8 cellular contexts compared by ENCODE assay signal in the genomic region with DNA sequence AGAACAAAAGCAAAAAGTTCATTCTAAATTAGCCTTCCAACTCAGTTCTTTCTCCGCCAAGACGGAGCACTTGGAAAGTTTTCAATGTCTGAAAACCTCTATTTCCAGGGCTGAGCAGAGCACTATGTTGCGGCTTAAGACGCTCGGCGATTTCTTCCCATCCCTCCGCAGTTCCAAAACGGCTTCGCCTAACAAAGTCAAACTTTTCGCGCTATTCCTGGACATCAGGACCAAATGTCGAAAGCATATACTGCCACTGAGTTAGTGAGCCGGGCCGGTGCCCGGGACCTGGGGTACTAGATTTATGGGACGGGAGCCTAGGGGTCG. TPM values are rescaled to one million over a fixed set of nuclear protein-coding genes. Genes with fewer than 3 reads are reported as not detected.
DNase-seq lines count a peak whose midpoint lies in the region; ATAC-seq and TF ChIP-seq lines count a peak whose summit lies in the region.

No MANE protein-coding gene starts in this region.

- in situ Hi-C loops in mammary epithelial cell (cut with MboI; ENCODE audit: low sequenced_read_pairs in 2 of 2) = no loop called here

- H3K27ac ChIP-seq in mammary epithelial cell (ENCODE audit: insufficient read depth, low read depth, low read length) (peak overlapping the region; percentile 87), subcutaneous abdominal adipose tissue (ENCODE audit: low read depth, low read length) (peak overlapping the region; percentile 92)

- CTCF ChIA-PET in mammary epithelial cell (lab: Charles Lee; ENCODE audit: low non-redundant PET) = interaction anchor here (1.1 kb wide), 1 partner anchor 11 kb away, joined by 3 read pairs; no protein-coding TSS in a partner anchor

- peak overlapping the region; percentile 97 for H2AFZ ChIP-seq in mammary epithelial cell (ENCODE audit: low read depth, low read length)

- WGBS in mammary epithelial cell (ENCODE audit: low coverage, missing lambda C conversion rate) = 3% methylated on average over 17 of the region's 17 CpGs

- H3K9me3 ChIP-seq in mammary epithelial cell (replicated peaks; ENCODE audit: insufficient read depth, low read length) = no peaks in the 10 kb centered on the region
- H3K9me3 ChIP-seq in subcutaneous abdominal adipose tissue (ENCODE audit: control insufficient read depth in 5 of 5, low read length in 5 of 5) = no peaks in the 10 kb centered on the region

- peak; percentile 71 for DNase-seq in DMS 273 (lab: John Stamatoyannopoulos, UW; ENCODE audit: unreplicated experiment)
- no peak for DNase-seq in DMS 273 treated with DMSO at 0.1 percent for 48 hours (lab: John Stamatoyannopoulos, UW)
- peak; percentile 24 for DNase-seq in LoVo (ENCODE audit: low spot score)
- no peak for DNase-seq in mammary epithelial cell
- DNase-seq in left lobe of liver (ENCODE audit: low spot score) = no peak
- no peak for DNase-seq in NCI-H1694 (lab: John Stamatoyannopoulos, UW)
- no peak for DNase-seq in NCI-H1417 (lab: John Stamatoyannopoulos, UW)

- BruUV-seq in mammary epithelial cell (replicated peaks; lab: Mats Ljungman, UMichigan) = no TSS peak

- H3K4me1 ChIP-seq in mammary epithelial cell (ENCODE audit: insufficient read depth, low read length) = peaks cover 13% of the 10 kb centered on the region
- H3K4me1 ChIP-seq in subcutaneous abdominal adipose tissue (ENCODE audit: control insufficient read depth in 5 of 5, insufficient read depth in 5 of 5, low read length in 5 of 5) = peaks cover 0 to 41% (median 29%) of the 10 kb centered on the region in 5 donors

- H3K27me3 ChIP-seq in mammary epithelial cell (ENCODE audit: insufficient read depth, low read length) (no peaks in the 10 kb centered on the region), subcutaneous abdominal adipose tissue (ENCODE audit: control insufficient read depth in 5 of 5, insufficient read depth in 4 of 5, low read length in 5 of 5) (no peaks in the 10 kb centered on the region)

- ATAC-seq in left lobe of liver = peak; percentile 45

- H3K9ac ChIP-seq in mammary epithelial cell (ENCODE audit: insufficient read depth, low read length) (peak overlapping the region; percentile 91), subcutaneous abdominal adipose tissue (ENCODE audit: low read length in 5 of 5) (peak overlapping the region; percentile 64 to 96 (median 85))

- no peaks in the 10 kb centered on the region for H4K20me1 ChIP-seq in mammary epithelial cell (ENCODE audit: insufficient read depth, low read length)

- intact Hi-C loops in mammary epithelial cell (cut with micrococcal nuclease) = loop anchor here (1.0 to 5.0 kb wide), 3 partner anchors 48 to 198 kb away; a partner anchor contains a TSS

- dilution Hi-C loops in mammary epithelial cell (cut with HindIII; ENCODE audit: low sequenced_read_pairs) = no loop called here

- TF ChIP-seq CTCF in mammary epithelial cell (conservative IDR thresholded peaks at IDR 0.05 in 1 of 2, IDR thresholded peaks at IDR 0.05 in 1 of 2; ENCODE audit: extremely low read depth in 1 of 2, insufficient read depth in 1 of 2, low read depth in 1 of 2, low read length in 2 of 2) = no peak

- no peaks in the 10 kb centered on the region for H3K36me3 ChIP-seq in mammary epithelial cell (ENCODE audit: insufficient read depth, low read length)
- H3K36me3 ChIP-seq in subcutaneous abdominal adipose tissue (ENCODE audit: control insufficient read depth in 5 of 5, insufficient read depth in 5 of 5, low read length in 5 of 5) = no peaks in the 10 kb centered on the region

- H3K4me2 ChIP-seq in mammary epithelial cell (ENCODE audit: insufficient read depth, low read depth, low read length) = peak overlapping the region; percentile 87

- H3K79me2 ChIP-seq in mammary epithelial cell (ENCODE audit: insufficient read depth, low read length) = peaks cover 15% of the 10 kb centered on the region

- H3K4me3 ChIP-seq in mammary epithelial cell (replicated peaks in 1 of 3; ENCODE audit: insufficient read depth in 1 of 3, low read depth in 2 of 3, low read length in 3 of 3) (peak overlapping the region; percentile 65 to 78 (median 75)), subcutaneous abdominal adipose tissue (ENCODE audit: low read depth in 1 of 5, low read length in 5 of 5) (peak overlapping the region; percentile 82 to 99 (median 96))

RNA-seq across cellular contexts. Expression of a gene that starts 0.8 kb away (rescaled TPM):
- 10 to 100 TPM in 1 of 2 donors, 1 to 10 TPM in 1; 4.9 to 12.0 TPM for total RNA-seq in mammary epithelial cell
- 3.7 TPM for polyA plus RNA-seq in mammary epithelial cell
- 0.26 TPM for polyA minus RNA-seq in mammary epithelial cell
- 3.5 TPM for total RNA-seq in left lobe of liver

Comparison
In these comparisons a context has a peak if more than half of its experiments do, and no peak if none do; other contexts are left out.
1. DNase-seq: peak in DMS 273 (single experiment) and LoVo (single experiment); none in DMS 273 treated with DMSO at 0.1 percent for 48 hours (single experiment), mammary epithelial cell (single experiment), left lobe of liver (single experiment), NCI-H1694 (single experiment) and NCI-H1417 (0 of 3).